In genomic region chr2:43100362-43100882, GRCh38 we compare ENCODE assay signal across 10 cellular contexts.
A peak's percentile ranks its signal among the peaks of the same experiment; 100 is the strongest.
DNase-seq lines count a peak whose midpoint lies in the region; ATAC-seq, FAIRE-seq and TF ChIP-seq lines count a peak whose summit lies in the region.
"Had no signal": no experiment of that assay in that cellular context is flagged by ENCODE, and none has a peak within 500 bp of the region (broad histone marks: within the 10 kb centered on the region; RNA-seq: fewer than 3 reads in every experiment).

No MANE protein-coding gene starts in this region.

- TF ChIP-seq EP300 in neural cell (conservative IDR thresholded peaks at IDR 0.05; ENCODE audit: poor library complexity, severe bottlenecking) = no peak

- CTCF ChIA-PET in Panc1 (lab: Charles Lee) = no interaction called here

- no peak for ATAC-seq in Panc1
- no peak for ATAC-seq in HG02870 (IDR thresholded peaks at IDR 0.05; ENCODE audit: unreplicated experiment)
- ATAC-seq in GM21737 (IDR thresholded peaks at IDR 0.05; ENCODE audit: unreplicated experiment) = no peak

- POLR2A ChIA-PET in Panc1 (lab: Charles Lee) = interaction anchor here (0.6 kb wide), 1 partner anchor 27 kb away, joined by 7 read pairs; no protein-coding TSS in a partner anchor

- H3K4me3 ChIP-seq in Panc1 (ENCODE audit: low read depth in 2 of 2, low read length in 2 of 2) = peak overlapping the region; percentile 34 to 43
- peak overlapping the region; percentile 43 to 53 for H3K4me3 ChIP-seq in duodenal mucosa (ENCODE audit: low read depth in 1 of 2, low read length in 2 of 2)
- H3K4me3 ChIP-seq in neural cell (ENCODE audit: low read length) = peak overlapping the region; percentile 52
- H3K4me3 ChIP-seq in tibial artery = peak overlapping the region; percentile 55 to 60

- no peak for DNase-seq in Panc1 (ENCODE audit: low read depth, low spot score)
- no peak for DNase-seq in tibial artery
- DNase-seq in GM12891 (ENCODE audit: insufficient read length, low spot score) = no peak
- DNase-seq: amniotic stem cell, DMS79 treated with DMSO at 0.1 percent for 48 hours, NCI-H748 treated with DMSO at 0.1 percent for 48 hours had no signal

- no peak for TF ChIP-seq RAD21 in neural cell (conservative IDR thresholded peaks at IDR 0.05)

- H3K9ac ChIP-seq in duodenal mucosa (ENCODE audit: low read depth in 1 of 2, low read length in 2 of 2) = peak overlapping the region in 1 of 2 donors; percentile 42
- peak overlapping the region; percentile 16 for H3K9ac ChIP-seq in neural cell (ENCODE audit: low read length)

- H3K9me2 ChIP-seq in neural cell (ENCODE audit: insufficient read depth, low read length) = no peaks in the 10 kb centered on the region

- intact Hi-C loops in Panc1 (cut with micrococcal nuclease; ENCODE audit: unreplicated experiment) = no loop called here
- intact Hi-C loops in tibial artery (cut with DNase I; ENCODE audit: low total_unique reads) = no loop called here

- in situ Hi-C loops in Panc1 (cut with HindIII; ENCODE audit: low pct_unique_long_range_greater_than_20kb, low sequenced_read_pairs) = no loop called here

- H3K4me1 ChIP-seq in Panc1 (ENCODE audit: control insufficient read depth, insufficient read depth, low read length) (no peaks in the 10 kb centered on the region; the same call in none of the 2 replicates), duodenal mucosa (ENCODE audit: control insufficient read depth in 1 of 2, insufficient read depth in 2 of 2, low read length in 2 of 2) (peaks cover 13 to 14% of the 10 kb centered on the region in 2 donors), tibial artery (peaks cover 0 to 39% (median 30%) of the 10 kb centered on the region in 4 donors)

- no peaks in the 10 kb centered on the region for H3K27me3 ChIP-seq in Panc1 (ENCODE audit: control insufficient read depth, insufficient read depth, low read length)
- no peaks in the 10 kb centered on the region for H3K27me3 ChIP-seq in duodenal mucosa (ENCODE audit: control insufficient read depth in 1 of 2, insufficient read depth in 2 of 2, low read length in 2 of 2)
- no peaks in the 10 kb centered on the region for H3K27me3 ChIP-seq in neural cell (ENCODE audit: insufficient read depth, low read depth, low read length)
- H3K27me3 ChIP-seq in tibial artery = no peaks in the 10 kb centered on the region

- TF ChIP-seq CTCF in Panc1 (IDR thresholded peaks at IDR 0.05) (no peak), neural cell (IDR thresholded peaks at IDR 0.05; ENCODE audit: poor library complexity, severe bottlenecking) (no peak), tibial artery (IDR thresholded peaks at IDR 0.05) (no peak)

- no peak overlapping the region for H2AFZ ChIP-seq in neural cell (ENCODE audit: low read depth, low read length)

- H3K4me2 ChIP-seq in neural cell (ENCODE audit: low read length) = no peak overlapping the region

- H3K27ac ChIP-seq in Panc1 (ENCODE audit: low read length) = no peak overlapping the region
- no peak overlapping the region for H3K27ac ChIP-seq in duodenal mucosa (ENCODE audit: low read depth, low read length)
- no peak overlapping the region for H3K27ac ChIP-seq in neural cell (ENCODE audit: low read length)
- peak overlapping the region; percentile 75 to 85 for H3K27ac ChIP-seq in tibial artery

- no peaks in the 10 kb centered on the region for H3F3A ChIP-seq in neural cell (ENCODE audit: insufficient read depth, low read length, poor library complexity, severe bottlenecking)

- FAIRE-seq in GM12891 (lab: Jason Lieb, UNC) = no peak

- H3K36me3 ChIP-seq in Panc1 (ENCODE audit: control insufficient read depth, insufficient read depth, low read length) (no peaks in the 10 kb centered on the region), duodenal mucosa (ENCODE audit: control insufficient read depth in 1 of 2, insufficient read depth in 2 of 2, low read length in 2 of 2) (no peaks in the 10 kb centered on the region), neural cell (ENCODE audit: insufficient read depth, low read length) (no peaks in the 10 kb centered on the region), tibial artery (no peaks in the 10 kb centered on the region)

- H3K9me3 ChIP-seq in Panc1 (ENCODE audit: control insufficient read depth, insufficient read depth, low read depth, low read length) (no peaks in the 10 kb centered on the region), duodenal mucosa (ENCODE audit: control insufficient read depth in 1 of 2, low read length in 2 of 2) (no peaks in the 10 kb centered on the region), neural cell (ENCODE audit: low read length) (no peaks in the 10 kb centered on the region), tibial artery (no peaks in the 10 kb centered on the region)

- H3K79me2 ChIP-seq in neural cell (replicated peaks; ENCODE audit: insufficient read depth, low read length) = no peaks in the 10 kb centered on the region

- no peaks in the 10 kb centered on the region for H4K20me1 ChIP-seq in neural cell (ENCODE audit: insufficient read depth)

- TF ChIP-seq POLR2A in GM12891 (IDR thresholded peaks at IDR 0.05; ENCODE audit: low read depth, low read length) = no peak

- BruUV-seq in Panc1 (replicated peaks; lab: Mats Ljungman, UMichigan) = no TSS peak

TF ChIP-seq in neural cell, 6 proteins besides CTCF, POLR2A, EP300 and RAD21:
- no peak for TF ChIP-seq POLR2AphosphoS5 (IDR thresholded peaks at IDR 0.05)
- TF ChIP-seq EZH2 (IDR thresholded peaks at IDR 0.05; ENCODE audit: borderline replicate concordance, insufficient read depth, low read length, poor library complexity, severe bottlenecking) = no peak
- TF ChIP-seq, protein P1, sequence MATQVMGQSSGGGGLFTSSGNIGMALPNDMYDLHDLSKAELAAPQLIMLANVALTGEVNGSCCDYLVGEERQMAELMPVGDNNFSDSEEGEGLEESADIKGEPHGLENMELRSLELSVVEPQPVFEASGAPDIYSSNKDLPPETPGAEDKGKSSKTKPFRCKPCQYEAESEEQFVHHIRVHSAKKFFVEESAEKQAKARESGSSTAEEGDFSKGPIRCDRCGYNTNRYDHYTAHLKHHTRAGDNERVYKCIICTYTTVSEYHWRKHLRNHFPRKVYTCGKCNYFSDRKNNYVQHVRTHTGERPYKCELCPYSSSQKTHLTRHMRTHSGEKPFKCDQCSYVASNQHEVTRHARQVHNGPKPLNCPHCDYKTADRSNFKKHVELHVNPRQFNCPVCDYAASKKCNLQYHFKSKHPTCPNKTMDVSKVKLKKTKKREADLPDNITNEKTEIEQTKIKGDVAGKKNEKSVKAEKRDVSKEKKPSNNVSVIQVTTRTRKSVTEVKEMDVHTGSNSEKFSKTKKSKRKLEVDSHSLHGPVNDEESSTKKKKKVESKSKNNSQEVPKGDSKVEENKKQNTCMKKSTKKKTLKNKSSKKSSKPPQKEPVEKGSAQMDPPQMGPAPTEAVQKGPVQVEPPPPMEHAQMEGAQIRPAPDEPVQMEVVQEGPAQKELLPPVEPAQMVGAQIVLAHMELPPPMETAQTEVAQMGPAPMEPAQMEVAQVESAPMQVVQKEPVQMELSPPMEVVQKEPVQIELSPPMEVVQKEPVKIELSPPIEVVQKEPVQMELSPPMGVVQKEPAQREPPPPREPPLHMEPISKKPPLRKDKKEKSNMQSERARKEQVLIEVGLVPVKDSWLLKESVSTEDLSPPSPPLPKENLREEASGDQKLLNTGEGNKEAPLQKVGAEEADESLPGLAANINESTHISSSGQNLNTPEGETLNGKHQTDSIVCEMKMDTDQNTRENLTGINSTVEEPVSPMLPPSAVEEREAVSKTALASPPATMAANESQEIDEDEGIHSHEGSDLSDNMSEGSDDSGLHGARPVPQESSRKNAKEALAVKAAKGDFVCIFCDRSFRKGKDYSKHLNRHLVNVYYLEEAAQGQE (IDR thresholded peaks at IDR 0.05; ENCODE audit: borderline replicate concordance) = no peak
- no peak for TF ChIP-seq MXI1 (conservative IDR thresholded peaks at IDR 0.05; ENCODE audit: poor library complexity, severe bottlenecking)
- no peak for TF ChIP-seq SMC3 (conservative IDR thresholded peaks at IDR 0.05; ENCODE audit: poor library complexity)
- TF ChIP-seq TAF1 (IDR thresholded peaks at IDR 0.05; ENCODE audit: low read depth) = no peak

TF ChIP-seq in GM12891, 5 proteins besides CTCF, POLR2A, EP300 and RAD21:
- TF ChIP-seq POLR2AphosphoS5 (IDR thresholded peaks at IDR 0.05; ENCODE audit: low read depth, low read length) = no peak
- TF ChIP-seq PAX5 (IDR thresholded peaks at IDR 0.05; ENCODE audit: insufficient read depth, low read length, severe bottlenecking) = no peak
- TF ChIP-seq POU2F2 (IDR thresholded peaks at IDR 0.05; ENCODE audit: low read depth, low read length) = no peak
- no peak for TF ChIP-seq TAF1 (IDR thresholded peaks at IDR 0.05; ENCODE audit: low read depth, low read length)

Comparison
In these comparisons a context has a peak if more than half of its experiments do, and no peak if none do; other contexts are left out.
1. H3K27ac ChIP-seq: peak in tibial artery (2 of 2); none in Panc1 (single experiment), duodenal mucosa (single experiment) and neural cell (single experiment).
2. Peak in every context shown above with its lines, with median percentiles within 50 percentile points of each other: H3K4me3 ChIP-seq.